11 cellular contexts compared by ENCODE assay signal in genomic region chr1:163035791-163036249, GRCh38. TPM values are rescaled to one million over a fixed set of nuclear protein-coding genes. Genes with fewer than 3 reads are reported as not detected.
DNase-seq lines count a peak whose midpoint lies in the region; ATAC-seq and TF ChIP-seq lines count a peak whose summit lies in the region.
"Had no signal": no experiment of that assay in that cellular context is flagged by ENCODE, and none has a peak within 500 bp of the region (broad histone marks: within the 10 kb centered on the region; RNA-seq: fewer than 3 reads in every experiment).

No MANE protein-coding gene starts in this region.

- H3K27ac ChIP-seq in osteoblast (ENCODE audit: low read depth, low read length), result peak overlapping the region; percentile 86

- DNase-seq in GM04504 (ENCODE audit: low read depth), result peak; percentile 76
- DNase-seq in NCI-H187 treated with DMSO at 0.1 percent for 48 hours (lab: John Stamatoyannopoulos, UW), result peak; percentile 78
- DNase-seq in dedifferentiated amniotic fluid mesenchymal stem cell (ENCODE audit: extremely low spot score), result peak; percentile 39
- peak; percentile 46 for DNase-seq in osteoblast (ENCODE audit: insufficient read length, low spot score, missing footprints)
- DNase-seq in nucleus accumbens (lab: John Stamatoyannopoulos, UW), result no peak
- no peak for DNase-seq in NOMO-1 (lab: John Stamatoyannopoulos, UW; ENCODE audit: unreplicated experiment in 2 of 2)
- DNase-seq: activated naive CD4-positive, alpha-beta T cell treated with Interleukin-2 at 50 U/mL for 16 hours; NCI-H524 treated with DMSO at 0.1 percent for 48 hours had no signal

- ATAC-seq in GM18867 (IDR thresholded peaks at IDR 0.05; ENCODE audit: unreplicated experiment) (no peak), HG03039 (IDR thresholded peaks at IDR 0.05; ENCODE audit: unreplicated experiment) (no peak)
- ATAC-seq: WTC11 had no signal

- H2AFZ ChIP-seq in osteoblast (ENCODE audit: low read length), result peak overlapping the region; percentile 27

- H3K79me2 ChIP-seq in osteoblast (ENCODE audit: insufficient read depth, low read length), result no peaks in the 10 kb centered on the region

- no peaks in the 10 kb centered on the region for H3K36me3 ChIP-seq in osteoblast (ENCODE audit: insufficient read depth, low read length)

- H4K20me1 ChIP-seq in osteoblast (ENCODE audit: insufficient read depth, low read length), result no peaks in the 10 kb centered on the region

- no peaks in the 10 kb centered on the region for H3K27me3 ChIP-seq in osteoblast (ENCODE audit: insufficient read depth, low read length)

- peak overlapping the region; percentile 75 for H3K4me2 ChIP-seq in osteoblast (ENCODE audit: insufficient read depth, low read length)

- H3K4me1 ChIP-seq in osteoblast (ENCODE audit: insufficient read depth, low read length), result peaks cover 28% of the 10 kb centered on the region

- peak overlapping the region; percentile 13 for H3K4me3 ChIP-seq in osteoblast (ENCODE audit: insufficient read depth, low read length)

- no peaks in the 10 kb centered on the region for H3K9me3 ChIP-seq in osteoblast (ENCODE audit: low read depth, low read length)

- no peak for TF ChIP-seq CTCF in osteoblast (IDR thresholded peaks at IDR 0.05; ENCODE audit: extremely low read depth, low read depth, low read length)

RNA-seq across cellular contexts. Expression of gene RGS4, which starts 33.3 kb away (rescaled TPM):
- 130 and 142 TPM in 2 replicates for total RNA-seq in osteoblast

Comparison
In these comparisons a context has a peak if more than half of its experiments do, and no peak if none do; other contexts are left out.
1. DNase-seq: peak in GM04504 (single experiment), NCI-H187 treated with DMSO at 0.1 percent for 48 hours (single experiment), dedifferentiated amniotic fluid mesenchymal stem cell (single experiment) and osteoblast (single experiment); none in nucleus accumbens (0 of 56) and NOMO-1 (0 of 2).